In the genomic region with DNA sequence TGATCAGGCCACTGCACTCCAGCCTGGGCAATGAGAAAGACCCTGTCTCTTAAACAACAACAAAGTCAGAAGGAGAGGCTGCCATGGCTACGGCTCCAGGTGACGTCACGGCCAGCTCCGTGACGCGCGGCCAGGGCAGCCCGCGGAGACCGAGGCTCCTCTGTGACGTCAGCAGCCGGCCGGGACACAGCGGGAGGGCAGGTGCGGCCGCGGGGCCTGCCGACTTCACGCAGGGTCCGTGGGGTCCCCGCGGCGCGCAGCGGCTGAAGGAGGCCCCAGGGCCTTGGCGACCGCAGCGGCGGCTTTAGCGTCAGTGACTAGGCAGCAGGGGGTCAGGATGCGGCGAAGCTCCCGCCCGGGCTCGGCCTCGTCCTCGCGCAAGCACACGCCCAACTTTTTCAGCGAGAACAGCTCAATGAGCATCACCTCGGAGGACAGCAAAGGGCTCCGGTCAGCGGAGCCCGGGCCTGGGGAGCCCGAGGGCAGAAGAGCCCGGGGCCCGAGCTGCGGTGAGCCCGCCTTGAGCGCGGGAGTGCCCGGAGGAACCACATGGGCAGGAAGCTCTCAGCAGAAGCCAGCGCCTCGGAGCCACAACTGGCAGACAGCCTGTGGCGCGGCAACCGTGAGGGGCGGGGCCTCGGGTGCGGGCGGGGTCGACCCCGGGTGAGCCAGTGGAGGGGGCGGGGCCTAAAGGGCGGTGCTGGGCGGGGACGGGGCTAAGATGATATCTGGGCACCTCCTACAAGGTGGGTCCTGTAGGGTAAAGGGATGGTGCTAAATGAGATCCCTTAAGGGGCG, we compare ENCODE assay signal across 8 cellular contexts. TPM values are rescaled to one million over a fixed set of nuclear protein-coding genes. Genes with fewer than 3 reads are reported as not detected.
DNase-seq lines count a peak whose midpoint lies in the region; ATAC-seq lines count a peak whose summit lies in the region.

Gene SPAG4 (plus strand): TSS at position 163 of the 798 bp plus-strand sequence. CDS start 175 bp downstream, at position 338.

- H3K27me3 ChIP-seq in ACC112 (ENCODE audit: insufficient read depth, low read length) = no peaks in the 10 kb centered on the region

- H3K27ac ChIP-seq in ACC112 (ENCODE audit: low read depth, low read length) = peak within 1 kb of the TSS; percentile 92

- H3K4me3 ChIP-seq in ACC112 (ENCODE audit: low read depth, low read length) = peak within 1 kb of the TSS; percentile 88

- ATAC-seq in GM18907 (IDR thresholded peaks at IDR 0.05; ENCODE audit: unreplicated experiment) = peak; percentile 70
- peak; percentile 77 for ATAC-seq in HG03108 (IDR thresholded peaks at IDR 0.05; ENCODE audit: unreplicated experiment)

- DNase-seq in NCI-H446 (lab: John Stamatoyannopoulos, UW) (peak; percentile 98 to 100), cerebellum (ENCODE audit: low spot score) (peak; percentile 95), kidney tubule cell (ENCODE audit: low spot score) (peak; percentile 100)
- DNase-seq in activated CD4-positive, alpha-beta T cell treated with anti-CD3 and anti-CD28 coated beads for 1 hour = peak; percentile 100
- DNase-seq in stimulated activated CD4-positive, alpha-beta T cell treated with anti-CD3 and anti-CD28 coated beads, Interleukin-1b, Interleukin-23, amount 100 ng/mL, for 1 hour (ENCODE audit: low read depth in 2 of 2) = peak; percentile 100

- no peaks in the 10 kb centered on the region for H3K36me3 ChIP-seq in ACC112 (ENCODE audit: insufficient read depth, low read length)

- peaks cover 13% of the 10 kb centered on the region for H3K79me2 ChIP-seq in ACC112 (ENCODE audit: control insufficient read depth, insufficient read depth, low read length, unreplicated experiment)

- peaks cover 4% of the 10 kb centered on the region for H3K4me1 ChIP-seq in ACC112 (ENCODE audit: control insufficient read depth, insufficient read depth, low read length, unreplicated experiment)

- H2AFZ ChIP-seq in ACC112 (ENCODE audit: low read length, unreplicated experiment) = peak within 1 kb of the TSS; percentile 16

RNA-seq across cellular contexts. Expression of gene SPAG4, which starts in this region (rescaled TPM):
- 0.64 TPM for total RNA-seq in cerebellum

Comparison
In these comparisons a context has a peak if more than half of its experiments do, and no peak if none do; other contexts are left out.
1. Peak in every context shown above with its lines: DNase-seq, ATAC-seq, H3K4me3 ChIP-seq and H3K27ac ChIP-seq.
2. Peak in DNase-seq in cerebellum; RNA of the gene not detected or under 1 TPM.